1 cellular context compared by ENCODE assay signal in the genomic region with DNA sequence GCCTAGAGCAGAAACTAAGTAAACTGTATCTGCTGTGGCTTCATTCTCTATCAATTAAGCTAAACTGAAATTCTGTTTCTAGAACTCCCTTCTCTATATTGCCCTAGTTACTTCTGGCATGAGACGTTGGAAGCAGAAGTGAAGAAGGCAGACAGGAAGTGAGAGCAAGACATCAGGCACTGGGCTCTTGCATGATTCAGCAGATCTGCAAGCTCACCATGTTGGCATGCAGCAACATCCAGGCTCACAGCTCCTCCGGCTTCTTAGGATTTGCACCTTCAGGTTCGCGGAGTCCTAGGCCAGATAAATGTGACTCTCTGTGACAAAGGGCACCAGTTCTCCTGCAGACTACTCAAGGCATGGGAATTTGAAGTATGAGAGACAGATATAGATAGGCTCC.
TF ChIP-seq lines count a peak whose summit lies in the region.

No MANE protein-coding gene starts in this region.

TF ChIP-seq in SK-N-SH, 30 proteins besides CTCF, POLR2A, EP300 and RAD21 (continued from another document):
- TF ChIP-seq, protein P1, sequence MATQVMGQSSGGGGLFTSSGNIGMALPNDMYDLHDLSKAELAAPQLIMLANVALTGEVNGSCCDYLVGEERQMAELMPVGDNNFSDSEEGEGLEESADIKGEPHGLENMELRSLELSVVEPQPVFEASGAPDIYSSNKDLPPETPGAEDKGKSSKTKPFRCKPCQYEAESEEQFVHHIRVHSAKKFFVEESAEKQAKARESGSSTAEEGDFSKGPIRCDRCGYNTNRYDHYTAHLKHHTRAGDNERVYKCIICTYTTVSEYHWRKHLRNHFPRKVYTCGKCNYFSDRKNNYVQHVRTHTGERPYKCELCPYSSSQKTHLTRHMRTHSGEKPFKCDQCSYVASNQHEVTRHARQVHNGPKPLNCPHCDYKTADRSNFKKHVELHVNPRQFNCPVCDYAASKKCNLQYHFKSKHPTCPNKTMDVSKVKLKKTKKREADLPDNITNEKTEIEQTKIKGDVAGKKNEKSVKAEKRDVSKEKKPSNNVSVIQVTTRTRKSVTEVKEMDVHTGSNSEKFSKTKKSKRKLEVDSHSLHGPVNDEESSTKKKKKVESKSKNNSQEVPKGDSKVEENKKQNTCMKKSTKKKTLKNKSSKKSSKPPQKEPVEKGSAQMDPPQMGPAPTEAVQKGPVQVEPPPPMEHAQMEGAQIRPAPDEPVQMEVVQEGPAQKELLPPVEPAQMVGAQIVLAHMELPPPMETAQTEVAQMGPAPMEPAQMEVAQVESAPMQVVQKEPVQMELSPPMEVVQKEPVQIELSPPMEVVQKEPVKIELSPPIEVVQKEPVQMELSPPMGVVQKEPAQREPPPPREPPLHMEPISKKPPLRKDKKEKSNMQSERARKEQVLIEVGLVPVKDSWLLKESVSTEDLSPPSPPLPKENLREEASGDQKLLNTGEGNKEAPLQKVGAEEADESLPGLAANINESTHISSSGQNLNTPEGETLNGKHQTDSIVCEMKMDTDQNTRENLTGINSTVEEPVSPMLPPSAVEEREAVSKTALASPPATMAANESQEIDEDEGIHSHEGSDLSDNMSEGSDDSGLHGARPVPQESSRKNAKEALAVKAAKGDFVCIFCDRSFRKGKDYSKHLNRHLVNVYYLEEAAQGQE (IDR thresholded peaks at IDR 0.05; ENCODE audit: low read depth, low read length): no peak
- TF ChIP-seq MXI1 (IDR thresholded peaks at IDR 0.05; ENCODE audit: low read depth, low read length): no peak
- TF ChIP-seq GATA2 (CRISPR knock-in tag; IDR thresholded peaks at IDR 0.05): no peak
- TF ChIP-seq, protein P2, sequence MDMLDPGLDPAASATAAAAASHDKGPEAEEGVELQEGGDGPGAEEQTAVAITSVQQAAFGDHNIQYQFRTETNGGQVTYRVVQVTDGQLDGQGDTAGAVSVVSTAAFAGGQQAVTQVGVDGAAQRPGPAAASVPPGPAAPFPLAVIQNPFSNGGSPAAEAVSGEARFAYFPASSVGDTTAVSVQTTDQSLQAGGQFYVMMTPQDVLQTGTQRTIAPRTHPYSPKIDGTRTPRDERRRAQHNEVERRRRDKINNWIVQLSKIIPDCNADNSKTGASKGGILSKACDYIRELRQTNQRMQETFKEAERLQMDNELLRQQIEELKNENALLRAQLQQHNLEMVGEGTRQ (IDR thresholded peaks at IDR 0.05; ENCODE audit: borderline replicate concordance, low read depth, low read length): no peak
TF ChIP-seq in SK-N-SH: peak in this region for 0.
